ENCODE assay signal across 23 cellular contexts in the genomic region with DNA sequence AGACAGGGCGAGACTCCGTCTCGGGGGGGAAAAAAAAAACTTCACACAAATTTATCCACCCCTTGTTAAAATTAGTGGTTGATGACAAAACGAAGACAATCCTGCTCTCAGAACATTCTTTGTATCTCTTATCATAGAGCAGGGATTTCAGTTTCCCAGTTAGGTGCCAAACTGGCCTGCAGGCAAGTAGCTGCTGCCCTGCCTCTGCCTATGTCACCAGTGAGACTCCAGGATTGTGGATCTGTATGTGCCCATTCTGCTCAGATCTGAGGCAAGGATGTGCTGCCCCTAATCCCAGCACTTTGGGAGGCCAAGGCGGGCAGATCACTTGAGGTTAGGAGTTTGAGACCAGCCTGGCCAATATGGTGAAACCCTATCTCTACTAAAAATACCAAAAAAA. TPM values are rescaled to one million over a fixed set of nuclear protein-coding genes. Genes with fewer than 3 reads are reported as not detected.
A peak's percentile ranks its signal among the peaks of the same experiment; 100 is the strongest.
DNase-seq lines count a peak whose midpoint lies in the region; ATAC-seq and TF ChIP-seq lines count a peak whose summit lies in the region.
"Had no signal": no experiment of that assay in that cellular context is flagged by ENCODE, and none has a peak within 500 bp of the region (broad histone marks: within the 10 kb centered on the region; RNA-seq: fewer than 3 reads in every experiment).

No MANE protein-coding gene starts in this region.

- H3K4me1 ChIP-seq in breast epithelium (no peaks in the 10 kb centered on the region), Panc1 (ENCODE audit: control insufficient read depth, insufficient read depth, low read length) (no peaks in the 10 kb centered on the region)
- H3K4me1 ChIP-seq: A549 had no signal

- CTCF ChIA-PET in MCF 10A (lab: Yijun Ruan, JAX) (no interaction called here), Panc1 (lab: Charles Lee) (no interaction called here)

- DNase-seq in MCF 10A (ENCODE audit: unreplicated experiment) (no peak), breast epithelium (ENCODE audit: low spot score in 2 of 2) (no peak), Panc1 (ENCODE audit: low read depth, low spot score) (no peak), epithelial cell of esophagus (ENCODE audit: low read depth) (peak; percentile 28), NAMALWA (ENCODE audit: low spot score) (no peak), dorsolateral prefrontal cortex (no peak)
- DNase-seq in stimulated activated effector memory CD8-positive, alpha-beta T cell treated with anti-CD3 and anti-CD28 coated beads, Interleukin-12 subunit alpha, Interleukin-12 subunit beta, amount 100 ng/mL, for 72 hours (ENCODE audit: low spot score in 2 of 2): no peak
- DNase-seq: 8988T; ACHN; AML-193; BE2C; Calu3; CD4-positive, alpha-beta T cell; CD8-positive, alpha-beta memory T cell; DMS53; DMS79 treated with DMSO at 0.1 percent for 48 hours; GF-D8; H9 had no signal

- no peaks in the 10 kb centered on the region for H3K27me3 Mint-ChIP-seq in MCF 10A (ENCODE audit: insufficient read depth, unreplicated experiment)
- H3K27me3 Mint-ChIP-seq: CD4-positive, alpha-beta T cell; CD8-positive, alpha-beta memory T cell had no signal

- no peak overlapping the region for H3K4me3 ChIP-seq in breast epithelium
- H3K4me3 ChIP-seq in Panc1 (ENCODE audit: low read depth in 2 of 2, low read length in 2 of 2): no peak overlapping the region
- no peak overlapping the region for H3K4me3 ChIP-seq in epithelial cell of esophagus (ENCODE audit: low read length)
- H3K4me3 ChIP-seq in dorsolateral prefrontal cortex: no peak overlapping the region
- H3K4me3 ChIP-seq: A549; BLaER1 treated with 17β-estradiol and CSF1 and Interleukin-3, amounts not matched to agents 10 nM and 100 nM; GM23338 had no signal

- no peak for TF ChIP-seq POLR2A in breast epithelium (IDR thresholded peaks at IDR 0.05)

- H3K36me3 ChIP-seq in breast epithelium (peaks cover 3% of the 10 kb centered on the region), Panc1 (ENCODE audit: control insufficient read depth, insufficient read depth, low read length) (peaks cover 44% of the 10 kb centered on the region)

- intact Hi-C loops in MCF 10A (cut with micrococcal nuclease) (no loop called here), breast epithelium (cut with DNase I; ENCODE audit: low total_unique reads) (loop anchor here (10.0 kb wide), 1 partner anchor 1448 kb away; no protein-coding TSS in a partner anchor), Panc1 (cut with micrococcal nuclease; ENCODE audit: unreplicated experiment) (no loop called here), dorsolateral prefrontal cortex (cut with DNase I) (no loop called here)

- in situ Hi-C loops in Panc1 (cut with HindIII; ENCODE audit: low pct_unique_long_range_greater_than_20kb, low sequenced_read_pairs): no loop called here

- no peak overlapping the region for H3K4me3 Mint-ChIP-seq in MCF 10A (ENCODE audit: unreplicated experiment)
- H3K4me3 Mint-ChIP-seq in stimulated activated effector memory CD8-positive, alpha-beta T cell treated with anti-CD3 and anti-CD28 coated beads, Interleukin-12 subunit alpha, Interleukin-12 subunit beta, amount 100 ng/mL, for 72 hours: no peak overlapping the region
- H3K4me3 Mint-ChIP-seq: CD14-positive monocyte; CD4-positive, alpha-beta T cell; CD8-positive, alpha-beta memory T cell; GM23338; H9 had no signal

- 0 out of 2 replicates have a peak, but pooled peaks have one; percentile 53 for ATAC-seq in Panc1
- ATAC-seq in stimulated activated effector memory CD8-positive, alpha-beta T cell treated with anti-CD3 and anti-CD28 coated beads, Interleukin-12 subunit alpha, Interleukin-12 subunit beta, amount 100 ng/mL, for 72 hours: no peak
- ATAC-seq: GM23338, HCT116 had no signal

- no peak overlapping the region for H3K27ac ChIP-seq in breast epithelium
- H3K27ac ChIP-seq in Panc1 (ENCODE audit: low read length): no peak overlapping the region
- H3K27ac ChIP-seq in dorsolateral prefrontal cortex: peak overlapping the region in 5 of 59 donors; percentile 13 to 66 (median 25)
- H3K27ac ChIP-seq: A549; BLaER1 treated with 17β-estradiol and CSF1 and Interleukin-3, amounts not matched to agents 10 nM and 100 nM had no signal

- H3K27ac Mint-ChIP-seq in MCF 10A (ENCODE audit: low read depth, unreplicated experiment): peak overlapping the region; percentile 12
- peak overlapping the region; percentile 50 for H3K27ac Mint-ChIP-seq in stimulated activated effector memory CD8-positive, alpha-beta T cell treated with anti-CD3 and anti-CD28 coated beads, Interleukin-12 subunit alpha, Interleukin-12 subunit beta, amount 100 ng/mL, for 72 hours
- H3K27ac Mint-ChIP-seq: CD4-positive, alpha-beta T cell; GM23338; H9 had no signal

- no peak for TF ChIP-seq CTCF in MCF 10A (IDR thresholded peaks at IDR 0.05; ENCODE audit: unreplicated experiment)
- no peak for TF ChIP-seq CTCF in breast epithelium (IDR thresholded peaks at IDR 0.05)
- TF ChIP-seq CTCF in Panc1 (IDR thresholded peaks at IDR 0.05): no peak
- TF ChIP-seq CTCF in epithelial cell of esophagus (IDR thresholded peaks at IDR 0.05; ENCODE audit: insufficient read depth, low read depth, low read length, missing control alignments): no peak
- TF ChIP-seq CTCF in dorsolateral prefrontal cortex (IDR thresholded peaks at IDR 0.05 in 54 of 56, conservative IDR thresholded peaks at IDR 0.05 in 2 of 56; ENCODE audit: low read depth in 1 of 56, partially characterized antibody in 56 of 56): no peak

- no peaks in the 10 kb centered on the region for H3K9me3 ChIP-seq in breast epithelium
- H3K9me3 ChIP-seq in Panc1 (ENCODE audit: control insufficient read depth, insufficient read depth, low read depth, low read length): no peaks in the 10 kb centered on the region
- H3K9me3 ChIP-seq: A549; BE2C; BLaER1 treated with 17β-estradiol and CSF1 and Interleukin-3, amounts not matched to agents 10 nM and 100 nM had no signal

- no peaks in the 10 kb centered on the region for H3K9me3 Mint-ChIP-seq in MCF 10A (ENCODE audit: unreplicated experiment)
- H3K9me3 Mint-ChIP-seq in stimulated activated effector memory CD8-positive, alpha-beta T cell treated with anti-CD3 and anti-CD28 coated beads, Interleukin-12 subunit alpha, Interleukin-12 subunit beta, amount 100 ng/mL, for 72 hours: no peaks in the 10 kb centered on the region
- H3K9me3 Mint-ChIP-seq: CD14-positive monocyte; CD4-positive, alpha-beta T cell; CD8-positive, alpha-beta memory T cell; GM23338; H9 had no signal

- H3K36me3 Mint-ChIP-seq in MCF 10A (ENCODE audit: insufficient read depth, unreplicated experiment): peaks cover 81% of the 10 kb centered on the region
- H3K36me3 Mint-ChIP-seq in stimulated activated effector memory CD8-positive, alpha-beta T cell treated with anti-CD3 and anti-CD28 coated beads, Interleukin-12 subunit alpha, Interleukin-12 subunit beta, amount 100 ng/mL, for 72 hours: peaks cover 95% of the 10 kb centered on the region

- POLR2A ChIA-PET in MCF 10A (lab: Yijun Ruan, JAX) (interaction anchor here (0.8 kb wide), 1 partner anchor 22 kb away, joined by 4 read pairs; no protein-coding TSS in a partner anchor), Panc1 (lab: Charles Lee) (interaction anchor here (0.6 kb wide), 1 partner anchor 17 kb away, joined by 3 read pairs; no protein-coding TSS in a partner anchor)

- H3K27me3 ChIP-seq in breast epithelium (no peaks in the 10 kb centered on the region), Panc1 (ENCODE audit: control insufficient read depth, insufficient read depth, low read length) (no peaks in the 10 kb centered on the region), dorsolateral prefrontal cortex (no peaks in the 10 kb centered on the region)
- H3K27me3 ChIP-seq: BE2C; BLaER1 treated with 17β-estradiol and CSF1 and Interleukin-3, amounts not matched to agents 10 nM and 100 nM had no signal

- H3K4me1 Mint-ChIP-seq in MCF 10A (ENCODE audit: insufficient read depth, unreplicated experiment): peaks cover 5% of the 10 kb centered on the region
- H3K4me1 Mint-ChIP-seq in stimulated activated effector memory CD8-positive, alpha-beta T cell treated with anti-CD3 and anti-CD28 coated beads, Interleukin-12 subunit alpha, Interleukin-12 subunit beta, amount 100 ng/mL, for 72 hours: peaks cover 6% of the 10 kb centered on the region
- H3K4me1 Mint-ChIP-seq: GM23338, H9 had no signal

- BruUV-seq in MCF 10A (replicated peaks; lab: Mats Ljungman, UMichigan) (no TSS peak), Panc1 (replicated peaks; lab: Mats Ljungman, UMichigan) (no TSS peak)

RNA-seq across cellular contexts. Expression of gene IQGAP1, which starts 54.4 kb away (rescaled TPM):
- total RNA-seq in MCF 10A (2022): 264 and 284 TPM in 2 replicates
- 100 to 1,000 TPM; 244 to 387 (median 288) TPM for total RNA-seq in breast epithelium
- total RNA-seq in Panc1 (2021; ENCODE audit: unreplicated experiment): 228 TPM
- polyA plus RNA-seq in Panc1 (2012; ENCODE audit: insufficient read length): 144 TPM
- total RNA-seq in dorsolateral prefrontal cortex: 100 to 1,000 TPM in 44 of 120 experiments, 10 to 100 TPM in 76; 41.1 to 286 (median 89.8) TPM
